8 cellular contexts compared by ENCODE assay signal in the genomic region with DNA sequence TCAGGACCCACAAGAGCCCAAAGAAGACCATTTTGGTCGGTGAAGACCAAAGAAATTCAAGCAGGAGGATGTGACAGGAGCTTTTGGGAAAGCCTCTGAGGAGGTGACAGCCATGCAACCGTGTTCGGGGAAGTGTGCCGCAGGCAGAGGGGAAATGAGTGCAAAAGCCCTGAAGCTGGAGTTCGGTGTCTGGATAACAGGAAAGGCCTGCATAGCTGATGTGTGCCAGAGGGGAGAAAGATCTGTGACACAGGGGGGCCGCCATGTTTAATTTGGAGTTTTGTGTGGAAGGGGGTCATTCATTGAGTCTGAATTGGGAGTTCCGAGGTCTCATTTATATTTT. TPM values are rescaled to one million over a fixed set of nuclear protein-coding genes. Genes with fewer than 3 reads are reported as not detected.
DNase-seq lines count a peak whose midpoint lies in the region; ATAC-seq and TF ChIP-seq lines count a peak whose summit lies in the region.

No MANE protein-coding gene starts in this region.

- H2AFZ ChIP-seq in Loucy (ENCODE audit: low read length), result peak overlapping the region; percentile 90

- peaks cover 22% of the 10 kb centered on the region for H3K36me3 Mint-ChIP-seq in brain

- H3F3A ChIP-seq in Loucy (ENCODE audit: low read depth), result no peaks in the 10 kb centered on the region

- peak overlapping the region; percentile 97 to 99 (median 99) for H3K27ac Mint-ChIP-seq in brain

- peak overlapping the region; percentile 90 for H3K27ac ChIP-seq in substantia nigra (ENCODE audit: low read depth, low read length, poor library complexity, severe bottlenecking)

- H3K9me3 Mint-ChIP-seq in brain, result peaks cover 0 to 5% (median 0%) of the 10 kb centered on the region in 5 experiments

- peaks cover 39% of the 10 kb centered on the region for H3K79me2 ChIP-seq in Loucy (ENCODE audit: insufficient read depth, low read length)

- H3K9me3 ChIP-seq in ES-I3 (ENCODE audit: control insufficient read depth, insufficient read depth, low read length), result no peaks in the 10 kb centered on the region
- no peaks in the 10 kb centered on the region for H3K9me3 ChIP-seq in Loucy (ENCODE audit: insufficient read depth, low read depth, low read length)

- peak overlapping the region; percentile 83 for H3K4me3 ChIP-seq in Loucy (ENCODE audit: low read length, poor library complexity, severe bottlenecking)

- ATAC-seq in HG02870 (IDR thresholded peaks at IDR 0.05; ENCODE audit: unreplicated experiment), result no peak
- no peak for ATAC-seq in HG02884 (IDR thresholded peaks at IDR 0.05; ENCODE audit: unreplicated experiment)

- peaks cover 6% of the 10 kb centered on the region for H3K36me3 ChIP-seq in ES-I3 (ENCODE audit: insufficient read depth, low read length)
- H3K36me3 ChIP-seq in Loucy (ENCODE audit: insufficient read depth, low read length), result no peaks in the 10 kb centered on the region

- no peaks in the 10 kb centered on the region for H3K27me3 ChIP-seq in Loucy (ENCODE audit: insufficient read depth, low read length, poor library complexity, severe bottlenecking)

- DNase-seq in left kidney (ENCODE audit: low read depth, low spot score) (peak; percentile 47), substantia nigra (lab: John Stamatoyannopoulos, UW) (peak in 7 of 49 donors; percentile 11 to 57 (median 37)), NCI-H1048 (lab: John Stamatoyannopoulos, UW) (no peak)

- H3K9me2 ChIP-seq in Loucy (replicated peaks; ENCODE audit: low read depth, low read length), result no peaks in the 10 kb centered on the region

- TF ChIP-seq CTCF in Loucy (conservative IDR thresholded peaks at IDR 0.05; ENCODE audit: low read length) (no peak), brain (conservative IDR thresholded peaks at IDR 0.05) (no peak)

- peak overlapping the region; percentile 84 for H3K4me2 ChIP-seq in Loucy (ENCODE audit: low read depth, low read length, poor library complexity, severe bottlenecking)

- H3K9ac ChIP-seq in ES-I3 (ENCODE audit: low read depth, low read length) (peak overlapping the region; percentile 93), Loucy (ENCODE audit: low read depth, low read length, poor library complexity, severe bottlenecking) (peak overlapping the region; percentile 80)

- peak overlapping the region; percentile 91 to 97 (median 94) for H3K4me3 Mint-ChIP-seq in brain

- H3K4me1 ChIP-seq in ES-I3 (ENCODE audit: insufficient read depth, low read length), result peaks cover 16% of the 10 kb centered on the region; the same call in 1 of the 2 replicates
- peaks cover 21% of the 10 kb centered on the region for H3K4me1 ChIP-seq in Loucy (ENCODE audit: insufficient read depth, low read length, poor library complexity, severe bottlenecking)

- H3K4me1 Mint-ChIP-seq in brain, result peaks cover 76% of the 10 kb centered on the region

- peaks cover 16% of the 10 kb centered on the region for H4K20me1 ChIP-seq in Loucy (ENCODE audit: insufficient read depth, low read length, poor library complexity, severe bottlenecking)

- peaks cover 9% of the 10 kb centered on the region for H3K27me3 Mint-ChIP-seq in brain

RNA-seq across cellular contexts. Expression of a gene that starts 0.9 kb away (rescaled TPM):
- polyA plus RNA-seq in brain (ENCODE audit: insufficient read depth, low read depth, low replicate concordance), result 15.2 TPM

RNA-seq across cellular contexts. Expression of a gene that starts 53.4 kb away (rescaled TPM):
- polyA plus RNA-seq in brain (ENCODE audit: insufficient read depth, low read depth, low replicate concordance), result 66.8 TPM

RNA-seq across cellular contexts. Expression of a gene that starts 55.3 kb away (rescaled TPM):
- polyA plus RNA-seq in brain (ENCODE audit: insufficient read depth, low read depth, low replicate concordance), result 19.8 TPM
